Comparison of ENCODE assay signal across 1 cellular context in the genomic region with DNA sequence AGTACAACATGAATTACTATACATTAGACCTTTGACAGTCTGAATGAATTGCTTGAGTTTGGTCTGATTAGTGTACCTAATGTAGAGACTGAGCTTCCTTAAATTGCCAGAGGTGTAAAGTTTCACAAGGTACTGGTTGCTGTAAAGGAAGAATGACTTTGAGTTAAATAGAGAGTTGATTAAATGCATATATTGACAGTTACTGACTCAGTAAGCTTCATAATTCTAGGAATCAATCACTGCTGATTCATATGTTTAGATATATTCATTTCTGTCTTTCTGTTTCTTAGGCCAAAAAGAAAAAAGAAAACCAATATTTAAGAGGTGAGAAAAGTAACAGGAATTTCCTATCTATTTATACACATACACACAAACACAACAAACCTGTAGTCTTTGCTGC.
TF ChIP-seq lines count a peak whose summit lies in the region.

No MANE protein-coding gene starts in this region.

TF ChIP-seq in HepG2, 621 proteins besides CTCF, POLR2A, EP300 and RAD21:
- no peak for TF ChIP-seq MAF1 (CRISPR knock-in tag; IDR thresholded peaks at IDR 0.05; ENCODE audit: borderline replicate concordance)
- no peak for TF ChIP-seq RARG (CRISPR knock-in tag; IDR thresholded peaks at IDR 0.05; ENCODE audit: low read depth)
- TF ChIP-seq HNRNPK (IDR thresholded peaks at IDR 0.05; ENCODE audit: low read depth, low read length, poor library complexity, severe bottlenecking) = no peak
- TF ChIP-seq U2AF1 (optimal IDR thresholded peaks at IDR 0.05; ENCODE audit: low read depth, low read length) = no peak
- no peak for TF ChIP-seq HDAC6 (IDR thresholded peaks at IDR 0.05; ENCODE audit: low read depth, low read length)
- no peak for TF ChIP-seq ZNF510 (CRISPR knock-in tag; IDR thresholded peaks at IDR 0.05; ENCODE audit: low read depth)
- no peak for TF ChIP-seq TSC22D2 (CRISPR knock-in tag; IDR thresholded peaks at IDR 0.05; ENCODE audit: borderline replicate concordance)
- TF ChIP-seq DR1 (CRISPR knock-in tag; IDR thresholded peaks at IDR 0.05) = no peak
- TF ChIP-seq KLF11 (CRISPR knock-in tag; IDR thresholded peaks at IDR 0.05) = no peak
- no peak for TF ChIP-seq ZNF773 (CRISPR knock-in tag; IDR thresholded peaks at IDR 0.05; ENCODE audit: borderline replicate concordance)
- TF ChIP-seq ZBTB42 (CRISPR knock-in tag; IDR thresholded peaks at IDR 0.05) = no peak
- no peak for TF ChIP-seq NFIB (CRISPR knock-in tag; IDR thresholded peaks at IDR 0.05; ENCODE audit: borderline replicate concordance)
- no peak for TF ChIP-seq KDM6A (CRISPR knock-in tag; IDR thresholded peaks at IDR 0.05; ENCODE audit: low read depth)
- no peak for TF ChIP-seq ZNF24 (IDR thresholded peaks at IDR 0.05)
- TF ChIP-seq NKX3-1 (CRISPR knock-in tag; IDR thresholded peaks at IDR 0.05) = no peak
- TF ChIP-seq, protein P1, sequence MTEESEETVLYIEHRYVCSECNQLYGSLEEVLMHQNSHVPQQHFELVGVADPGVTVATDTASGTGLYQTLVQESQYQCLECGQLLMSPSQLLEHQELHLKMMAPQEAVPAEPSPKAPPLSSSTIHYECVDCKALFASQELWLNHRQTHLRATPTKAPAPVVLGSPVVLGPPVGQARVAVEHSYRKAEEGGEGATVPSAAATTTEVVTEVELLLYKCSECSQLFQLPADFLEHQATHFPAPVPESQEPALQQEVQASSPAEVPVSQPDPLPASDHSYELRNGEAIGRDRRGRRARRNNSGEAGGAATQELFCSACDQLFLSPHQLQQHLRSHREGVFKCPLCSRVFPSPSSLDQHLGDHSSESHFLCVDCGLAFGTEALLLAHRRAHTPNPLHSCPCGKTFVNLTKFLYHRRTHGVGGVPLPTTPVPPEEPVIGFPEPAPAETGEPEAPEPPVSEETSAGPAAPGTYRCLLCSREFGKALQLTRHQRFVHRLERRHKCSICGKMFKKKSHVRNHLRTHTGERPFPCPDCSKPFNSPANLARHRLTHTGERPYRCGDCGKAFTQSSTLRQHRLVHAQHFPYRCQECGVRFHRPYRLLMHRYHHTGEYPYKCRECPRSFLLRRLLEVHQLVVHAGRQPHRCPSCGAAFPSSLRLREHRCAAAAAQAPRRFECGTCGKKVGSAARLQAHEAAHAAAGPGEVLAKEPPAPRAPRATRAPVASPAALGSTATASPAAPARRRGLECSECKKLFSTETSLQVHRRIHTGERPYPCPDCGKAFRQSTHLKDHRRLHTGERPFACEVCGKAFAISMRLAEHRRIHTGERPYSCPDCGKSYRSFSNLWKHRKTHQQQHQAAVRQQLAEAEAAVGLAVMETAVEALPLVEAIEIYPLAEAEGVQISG (CRISPR knock-in tag; IDR thresholded peaks at IDR 0.05) = no peak
- no peak for TF ChIP-seq ZNF557 (CRISPR knock-in tag; IDR thresholded peaks at IDR 0.05)
- no peak for TF ChIP-seq ZNF572 (CRISPR knock-in tag; IDR thresholded peaks at IDR 0.05)
- no peak for TF ChIP-seq NFATC3 (CRISPR knock-in tag; IDR thresholded peaks at IDR 0.05)
